Comparison of ENCODE assay signal across 10 cellular contexts in genomic region chr17:41710472-41711090, GRCh38. TPM values are rescaled to one million over a fixed set of nuclear protein-coding genes. Genes with fewer than 3 reads are reported as not detected.
DNase-seq lines count a peak whose midpoint lies in the region; ATAC-seq and TF ChIP-seq lines count a peak whose summit lies in the region.
"Had no signal": no experiment of that assay in that cellular context is flagged by ENCODE, and none has a peak within 500 bp of the region (broad histone marks: within the 10 kb centered on the region; RNA-seq: fewer than 3 reads in every experiment).

No MANE protein-coding gene starts in this region.

- TF ChIP-seq EP300 in transverse colon (IDR thresholded peaks at IDR 0.05; ENCODE audit: low read depth) = no peak

- H3K27ac ChIP-seq in temporal lobe (ENCODE audit: low read depth, low read length) = peak overlapping the region; percentile 52
- no peak overlapping the region for H3K27ac ChIP-seq in transverse colon
- H3K27ac ChIP-seq: WERI-Rb-1 had no signal

- no peak for TF ChIP-seq CTCF in transverse colon (IDR thresholded peaks at IDR 0.05)

- no peaks in the 10 kb centered on the region for H3K9me3 ChIP-seq in transverse colon

- WGBS in transverse colon (ENCODE audit: low coverage in 1 of 2), 2 donors = 56 to 58% methylated on average over 6 to 8 of the region's 8 CpGs

- no peak for ATAC-seq in GM21367 (IDR thresholded peaks at IDR 0.05; ENCODE audit: unreplicated experiment)
- ATAC-seq in GM21360 (IDR thresholded peaks at IDR 0.05; ENCODE audit: unreplicated experiment) = no peak

- H3K4me1 ChIP-seq in transverse colon = no peaks in the 10 kb centered on the region

- in situ Hi-C loops in transverse colon (cut with MboI; ENCODE audit: low pct_ligation_motif_present in 1 of 4, low pct_unique_long_range_greater_than_20kb in 1 of 4, low sequenced_read_pairs in 3 of 4) = no loop called here

- H3K36me3 ChIP-seq in transverse colon = no peaks in the 10 kb centered on the region
- H3K36me3 ChIP-seq: WERI-Rb-1 had no signal

- peak; percentile 13 to 29 for DNase-seq in stimulated activated CD8-positive, alpha-beta memory T cell treated with anti-CD3 and anti-CD28 coated beads, Interleukin-7, amount 100 ng/mL, for 4 hours (ENCODE audit: low read depth in 2 of 2)
- no peak for DNase-seq in stimulated activated CD8-positive, alpha-beta memory T cell treated with anti-CD3 and anti-CD28 coated beads, Interleukin-4, amount 100 ng/mL, for 48 hours
- DNase-seq in NCI-H748 treated with DMSO at 0.1 percent for 48 hours (lab: John Stamatoyannopoulos, UW) (peak; percentile 70), fibroblast of gingiva (ENCODE audit: low read depth) (peak; percentile 40), transverse colon (no peak)
- DNase-seq: GDM1, WERI-Rb-1 had no signal

- TF ChIP-seq POLR2A in transverse colon (IDR thresholded peaks at IDR 0.05) = no peak

- no peak overlapping the region for H3K4me3 ChIP-seq in transverse colon

- intact Hi-C loops in transverse colon (cut with DNase I; ENCODE audit: low total_unique reads) = no loop called here

- H3K27me3 ChIP-seq in transverse colon = peaks cover 7% of the 10 kb centered on the region

RNA-seq across cellular contexts. Expression of gene GAST, which starts 1.6 kb away (rescaled TPM):
- total RNA-seq in temporal lobe = not detected
- total RNA-seq in transverse colon = not detected

RNA-seq across cellular contexts. Expression of gene EIF1, which starts 21.9 kb away (rescaled TPM):
- total RNA-seq in temporal lobe = 126 TPM
- total RNA-seq in transverse colon = 100 to 1,000 TPM in 3 of 4 donors, 10 to 100 TPM in 1; 93.3 to 520 (median 241) TPM

RNA-seq across cellular contexts. Expression of gene HAP1, which starts 23.9 kb away (rescaled TPM):
- total RNA-seq in temporal lobe (under 0.01 TPM), transverse colon (under 1 TPM in 2 of 4 donors, not detected in 2; 0.55 to 0.79 TPM)

Comparison
In these comparisons a context has a peak if more than half of its experiments do, and no peak if none do; other contexts are left out.
1. DNase-seq: peak in stimulated activated CD8-positive, alpha-beta memory T cell treated with anti-CD3 and anti-CD28 coated beads, Interleukin-7, amount 100 ng/mL, for 4 hours (2 of 2), NCI-H748 treated with DMSO at 0.1 percent for 48 hours (single experiment) and fibroblast of gingiva (single experiment); none in stimulated activated CD8-positive, alpha-beta memory T cell treated with anti-CD3 and anti-CD28 coated beads, Interleukin-4, amount 100 ng/mL, for 48 hours (single experiment) and transverse colon (single experiment).